9 cellular contexts compared by ENCODE assay signal in the genomic region with DNA sequence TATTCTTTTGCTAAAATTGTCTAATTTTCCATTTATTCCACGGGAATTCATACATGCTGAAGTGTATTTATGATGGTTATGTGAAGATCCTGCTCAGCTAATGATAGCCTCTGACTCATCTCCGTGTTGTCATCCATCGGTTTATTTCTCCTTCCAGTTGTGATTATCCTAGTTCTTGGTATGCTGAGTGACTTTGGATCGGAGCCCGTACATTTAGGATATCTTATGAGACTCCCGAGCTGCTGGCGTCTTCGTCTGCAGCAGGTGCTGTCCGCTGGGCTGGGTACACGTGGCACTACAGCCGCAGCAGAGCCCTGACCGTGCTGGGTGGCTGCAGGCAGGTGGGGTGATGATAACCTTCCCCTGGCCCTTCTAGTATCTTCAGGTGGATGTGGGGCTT. TPM values are rescaled to one million over a fixed set of nuclear protein-coding genes. Genes with fewer than 3 reads are reported as not detected.
DNase-seq lines count a peak whose midpoint lies in the region; ATAC-seq and TF ChIP-seq lines count a peak whose summit lies in the region.
"Had no signal": no experiment of that assay in that cellular context is flagged by ENCODE, and none has a peak within 500 bp of the region (broad histone marks: within the 10 kb centered on the region; RNA-seq: fewer than 3 reads in every experiment).

No MANE protein-coding gene starts in this region.

- no peak overlapping the region for H3K18ac ChIP-seq in trophoblast cell (ENCODE audit: low read length)

- H3K79me2 ChIP-seq in ACC112 (ENCODE audit: control insufficient read depth, insufficient read depth, low read length, unreplicated experiment) (no peaks in the 10 kb centered on the region), trophoblast cell (ENCODE audit: control insufficient read depth, insufficient read depth, low read length, poor library complexity) (no peaks in the 10 kb centered on the region)

- no peak overlapping the region for H4K91ac ChIP-seq in trophoblast cell (ENCODE audit: low read depth, low read length)

- H3K14ac ChIP-seq in trophoblast cell (ENCODE audit: low read length), result no peak overlapping the region

- no peak overlapping the region for H3K9ac ChIP-seq in trophoblast cell (ENCODE audit: low read length)

- no peaks in the 10 kb centered on the region for H3K9me3 Mint-ChIP-seq in activated CD8-positive, alpha-beta T cell treated with anti-CD3 and anti-CD28 coated beads for 36 hours

- peak overlapping the region; percentile 87 for H3K27ac ChIP-seq in ACC112 (ENCODE audit: low read depth, low read length)
- no peak overlapping the region for H3K27ac ChIP-seq in trophoblast cell (ENCODE audit: low read depth, low read length)

- H3K27me3 ChIP-seq in ACC112 (ENCODE audit: insufficient read depth, low read length) (no peaks in the 10 kb centered on the region), trophoblast cell (ENCODE audit: insufficient read depth, low read length) (no peaks in the 10 kb centered on the region)

- H2BK120ac ChIP-seq in trophoblast cell (ENCODE audit: insufficient read depth, low read length, poor library complexity), result no peak overlapping the region

- H3K9me3 ChIP-seq in trophoblast cell (ENCODE audit: insufficient read depth, low read depth, low read length), result no peaks in the 10 kb centered on the region

- no peak overlapping the region for H4K8ac ChIP-seq in trophoblast cell (ENCODE audit: low read depth, low read length)

- H3K27me3 Mint-ChIP-seq in activated CD8-positive, alpha-beta T cell treated with anti-CD3 and anti-CD28 coated beads for 36 hours, result no peaks in the 10 kb centered on the region

- no peak overlapping the region for H2BK5ac ChIP-seq in trophoblast cell (ENCODE audit: low read depth, low read length, poor library complexity)

- peak overlapping the region; percentile 96 for H3K27ac Mint-ChIP-seq in activated CD8-positive, alpha-beta T cell treated with anti-CD3 and anti-CD28 coated beads for 36 hours

- H3K4me3 ChIP-seq in ACC112 (ENCODE audit: low read depth, low read length), result peak overlapping the region; percentile 52; the same call in 1 of the 2 replicates
- no peak overlapping the region for H3K4me3 ChIP-seq in trophoblast cell (ENCODE audit: low read depth, low read length)

- POLR2A ChIA-PET in activated CD8-positive, alpha-beta T cell treated with anti-CD3 and anti-CD28 coated beads for 36 hours (lab: Charles Lee), result interaction anchor here (1.2 kb wide), 1 partner anchor 108 kb away, joined by 4 read pairs; no protein-coding TSS in a partner anchor

- no peak overlapping the region for H2AK5ac ChIP-seq in trophoblast cell (ENCODE audit: low read length)

- CTCF ChIA-PET in activated CD8-positive, alpha-beta T cell treated with anti-CD3 and anti-CD28 coated beads for 36 hours (lab: Charles Lee), result interaction anchor here (1.5 to 6.2 kb wide), 4 partner anchors 155 to 225 kb away, joined by 3 to 53 read pairs (median 16); no protein-coding TSS in a partner anchor

- H3K36me3 ChIP-seq in ACC112 (ENCODE audit: insufficient read depth, low read length) (no peaks in the 10 kb centered on the region), trophoblast cell (ENCODE audit: control insufficient read depth in 1 of 2, insufficient read depth in 2 of 2, low read length in 2 of 2) (no peaks in the 10 kb centered on the region)

- H3K79me1 ChIP-seq in trophoblast cell (ENCODE audit: low read length), result no peaks in the 10 kb centered on the region

- intact Hi-C loops in activated CD8-positive, alpha-beta T cell treated with anti-CD3 and anti-CD28 coated beads for 36 hours (cut with micrococcal nuclease), result loop anchor here (2.0 kb wide), 1 partner anchor 147 kb away; no protein-coding TSS in a partner anchor

- H3K36me3 Mint-ChIP-seq in activated CD8-positive, alpha-beta T cell treated with anti-CD3 and anti-CD28 coated beads for 36 hours (ENCODE audit: low read depth), result no peaks in the 10 kb centered on the region

- no peak overlapping the region for H2BK12ac ChIP-seq in trophoblast cell (ENCODE audit: low read length)

- peak; percentile 50 for DNase-seq in EH (ENCODE audit: low read depth)
- DNase-seq in activated CD8-positive, alpha-beta T cell treated with anti-CD3 and anti-CD28 coated beads for 36 hours, result no peak
- peak; percentile 21 for DNase-seq in kidney tubule cell (ENCODE audit: low spot score)
- DNase-seq in middle frontal gyrus (ENCODE audit: extremely low spot score, low spot score), result no peak
- no peak for DNase-seq in Kasumi-1 (lab: John Stamatoyannopoulos, UW)
- no peak for DNase-seq in DMS 273 (lab: John Stamatoyannopoulos, UW; ENCODE audit: unreplicated experiment)
- no peak for DNase-seq in trophoblast cell
- DNase-seq: NCI-H524 had no signal

- H3K4me1 Mint-ChIP-seq in activated CD8-positive, alpha-beta T cell treated with anti-CD3 and anti-CD28 coated beads for 36 hours (ENCODE audit: low read depth), result peaks cover 40% of the 10 kb centered on the region

- H3K4me1 ChIP-seq in ACC112 (ENCODE audit: control insufficient read depth, insufficient read depth, low read length, unreplicated experiment) (peaks cover 42% of the 10 kb centered on the region), trophoblast cell (ENCODE audit: control insufficient read depth in 1 of 2, insufficient read depth in 2 of 2, low read length in 2 of 2) (peaks cover 0 to 3% of the 10 kb centered on the region in 2 experiments)

- no peak overlapping the region for H3K4me2 ChIP-seq in trophoblast cell (ENCODE audit: low read length)

- ATAC-seq in activated CD8-positive, alpha-beta T cell treated with anti-CD3 and anti-CD28 coated beads for 36 hours, result no peak

- H3K4me3 Mint-ChIP-seq in activated CD8-positive, alpha-beta T cell treated with anti-CD3 and anti-CD28 coated beads for 36 hours, result peak overlapping the region; percentile 84

- H3K4ac ChIP-seq in trophoblast cell (ENCODE audit: low read depth, low read length), result no peak overlapping the region

- H3K23ac ChIP-seq in trophoblast cell (ENCODE audit: low read length), result no peak overlapping the region

- H2AFZ ChIP-seq in ACC112 (ENCODE audit: low read length, unreplicated experiment) (no peak overlapping the region), trophoblast cell (ENCODE audit: insufficient read depth, low read length, poor library complexity) (no peak overlapping the region)

- H4K12ac ChIP-seq in trophoblast cell (ENCODE audit: low read depth, low read length), result no peak overlapping the region

- WGBS in trophoblast cell (ENCODE audit: extremely low coverage, insufficient coverage, insufficient read length), result no CpG with 5 or more reads among the region's 12 CpGs

- no peak for TF ChIP-seq CTCF in activated CD8-positive, alpha-beta T cell treated with anti-CD3 and anti-CD28 coated beads for 36 hours (IDR thresholded peaks at IDR 0.05)

RNA-seq across cellular contexts. Expression of a gene that starts 40.1 kb away (rescaled TPM):
- total RNA-seq in activated CD8-positive, alpha-beta T cell treated with anti-CD3 and anti-CD28 coated beads for 36 hours, result not detected
- polyA plus RNA-seq in trophoblast cell (2013), result not detected in 2 replicates

Comparison
In these comparisons a context has a peak if more than half of its experiments do, and no peak if none do; other contexts are left out.
1. DNase-seq: peak in EH (single experiment) and kidney tubule cell (single experiment); none in activated CD8-positive, alpha-beta T cell treated with anti-CD3 and anti-CD28 coated beads for 36 hours (single experiment), middle frontal gyrus (single experiment), Kasumi-1 (0 of 2), DMS 273 (single experiment) and trophoblast cell (0 of 2).